32 cellular contexts compared by ENCODE assay signal in the genomic region with DNA sequence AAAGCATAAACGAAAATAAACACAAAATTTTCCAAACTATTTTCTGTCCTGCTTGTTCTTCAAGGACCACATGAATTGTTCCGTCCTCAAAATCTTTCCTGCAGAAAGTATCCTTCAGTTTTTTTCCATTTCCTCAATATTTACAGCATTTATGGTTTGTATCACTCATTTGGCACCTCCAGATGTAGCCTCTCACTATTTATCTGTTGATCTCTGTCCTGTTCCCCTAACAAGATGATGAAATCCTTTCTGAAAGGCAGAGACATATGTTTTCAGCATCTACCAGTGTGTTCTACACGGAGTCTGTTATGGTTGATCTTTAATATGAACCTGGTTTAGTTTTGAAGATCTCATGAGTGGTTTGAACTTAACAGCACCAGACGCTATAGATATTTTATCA.
"Had no signal": no experiment of that assay in that cellular context is flagged by ENCODE, and none has a peak within 500 bp of the region (broad histone marks: within the 10 kb centered on the region; RNA-seq: fewer than 3 reads in every experiment).

No MANE protein-coding gene starts in this region.

- H3K4me1 Mint-ChIP-seq: activated CD4-positive, alpha-beta T cell treated with anti-CD3 and anti-CD28 coated beads for 36 hours; activated CD8-positive, alpha-beta memory T cell treated with anti-CD3 and anti-CD28 coated beads, Interleukin-2, amount 10 ng/mL, durations not matched to agents 7 days and 5 days; immature natural killer cell; naive B cell had no signal

- H3K27me3 Mint-ChIP-seq: activated CD4-positive, alpha-beta T cell treated with anti-CD3 and anti-CD28 coated beads for 36 hours; activated CD8-positive, alpha-beta memory T cell treated with anti-CD3 and anti-CD28 coated beads, Interleukin-2, amount 10 ng/mL, durations not matched to agents 7 days and 5 days; naive B cell; progenitor cell of endocrine pancreas had no signal

- H3K9me3 Mint-ChIP-seq: activated naive CD4-positive, alpha-beta T cell treated with anti-CD3 and anti-CD28 coated beads, Interleukin-2, amount 50 U/mL, for 72 hours; activated T-helper 2 cell treated with anti-CD3 and anti-CD28 coated beads, Interferon-gamma antibody, Interleukin-2, Interleukin-4, amounts not matched to agents 10 μg/mL and 5 μg/mL and 100 μg/mL, durations not matched to agents 14 hours and 24 hours and 36 hours; brain; naive B cell had no signal

- H3K36me3 Mint-ChIP-seq: activated CD8-positive, alpha-beta memory T cell treated with anti-CD3 and anti-CD28 coated beads, Interleukin-2, amount 10 ng/mL, durations not matched to agents 7 days and 5 days; activated naive CD4-positive, alpha-beta T cell treated with anti-CD3 and anti-CD28 coated beads, Interleukin-2, amount 50 U/mL, for 72 hours; brain had no signal

- H3K27ac Mint-ChIP-seq: activated CD4-positive, alpha-beta T cell treated with anti-CD3 and anti-CD28 coated beads for 36 hours; activated CD8-positive, alpha-beta memory T cell treated with anti-CD3 and anti-CD28 coated beads, Interleukin-2, amount 10 ng/mL, durations not matched to agents 7 days and 5 days; activated CD8-positive, alpha-beta T cell treated with anti-CD3 and anti-CD28 coated beads, Interleukin-2, amount 10 ng/mL, durations not matched to agents 7 days and 5 days; activated naive CD4-positive, alpha-beta T cell treated with anti-CD3 and anti-CD28 coated beads, Interleukin-2, amount 50 U/mL, for 72 hours; activated T-helper 2 cell treated with anti-CD3 and anti-CD28 coated beads, Interferon-gamma antibody, Interleukin-2, Interleukin-4, amounts not matched to agents 10 μg/mL and 5 μg/mL and 100 μg/mL, durations not matched to agents 14 hours and 24 hours and 36 hours; brain; immature natural killer cell; mesothelial cell of epicardium; progenitor cell of endocrine pancreas had no signal

- H3K4me3 Mint-ChIP-seq: activated CD4-positive, alpha-beta T cell treated with anti-CD3 and anti-CD28 coated beads for 36 hours; activated CD8-positive, alpha-beta memory T cell treated with anti-CD3 and anti-CD28 coated beads, Interleukin-2, amount 10 ng/mL, durations not matched to agents 7 days and 5 days; activated CD8-positive, alpha-beta T cell treated with anti-CD3 and anti-CD28 coated beads, Interleukin-2, amount 10 ng/mL, durations not matched to agents 7 days and 5 days; brain; immature natural killer cell; mesothelial cell of epicardium; naive B cell had no signal

- H3K4me3 ChIP-seq: adrenal gland, cardiac muscle cell, colonic mucosa, gastroesophageal sphincter, heart left ventricle, ovary, right lobe of liver, skin epidermis, testis had no signal

- DNase-seq: activated CD4-positive, alpha-beta T cell treated with anti-CD3 and anti-CD28 coated beads for 36 hours; activated CD4-positive, CD25-positive, alpha-beta regulatory T cell; activated CD8-positive, alpha-beta memory T cell treated with anti-CD3 and anti-CD28 coated beads, Interleukin-2, amount 10 ng/mL, durations not matched to agents 7 days and 5 days; activated CD8-positive, alpha-beta T cell treated with anti-CD3 and anti-CD28 coated beads, Interleukin-2, amount 10 ng/mL, durations not matched to agents 7 days and 5 days; activated T-cell treated with anti-CD3 and anti-CD28 coated beads, Interleukin-2, amount 50 U/mL, for 48 hours; adrenal gland; aorta; cerebellar nuclear complex; colonic mucosa; effector CD8-positive, alpha-beta T cell; heart left ventricle; hypothalamus; immature natural killer cell; kidney; left colon; mammary epithelial cell; naive B cell; ovary; right lobe of liver; stimulated activated CD4-positive, alpha-beta T cell treated with anti-CD3 and anti-CD28 coated beads, Interleukin-12 subunit alpha, Interleukin-12 subunit beta, amount 100 ng/mL, for 4 hours; stimulated activated CD4-positive, alpha-beta T cell treated with anti-CD3 and anti-CD28 coated beads, Interleukin-4, amount 100 ng/mL, for 1 hour; stimulated activated naive CD8-positive, alpha-beta T cell treated with anti-CD3 and anti-CD28 coated beads, Interleukin-15, Interleukin-2, amounts not matched to agents 100 U/mL and 50 U/mL, for 24 hours; testis; trophoblast cell had no signal
